In the genomic region with DNA sequence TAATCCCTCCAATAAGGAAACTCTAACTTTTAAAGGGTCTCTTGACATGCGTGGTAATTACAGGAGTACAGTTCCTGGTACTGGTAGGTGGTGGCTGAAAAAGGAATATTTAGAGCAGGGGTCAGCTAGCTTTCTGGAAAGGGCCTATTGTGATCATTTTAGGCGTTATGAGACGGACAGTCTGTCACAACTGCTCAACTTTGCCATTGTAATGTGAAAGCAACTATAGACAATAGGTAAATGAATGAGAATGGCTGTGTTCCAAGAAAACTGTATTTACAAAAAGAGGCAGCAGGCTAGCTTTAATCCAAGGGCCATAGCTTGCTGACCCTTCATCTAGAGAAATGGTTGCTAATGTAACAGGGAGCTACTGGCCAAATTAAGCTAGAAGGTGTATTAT, we compare ENCODE assay signal across 15 cellular contexts.
DNase-seq lines count a peak whose midpoint lies in the region; ATAC-seq and TF ChIP-seq lines count a peak whose summit lies in the region.
"Had no signal": no experiment of that assay in that cellular context is flagged by ENCODE, and none has a peak within 500 bp of the region (broad histone marks: within the 10 kb centered on the region; RNA-seq: fewer than 3 reads in every experiment).

No MANE protein-coding gene starts in this region.

- no peaks in the 10 kb centered on the region for H3K9me3 ChIP-seq in heart left ventricle
- H3K9me3 ChIP-seq: BLaER1 treated with 17β-estradiol and CSF1 and Interleukin-3, amounts not matched to agents 10 nM and 100 nM had no signal

- WGBS in heart left ventricle, 4 donors: 47 to 73% (median 69%) methylated on average over 3 of the region's 3 CpGs

- H3K36me3 ChIP-seq in heart left ventricle: no peaks in the 10 kb centered on the region
- H3K36me3 ChIP-seq: BLaER1 treated with 17β-estradiol and CSF1 and Interleukin-3, amounts not matched to agents 10 nM and 100 nM had no signal

- DNase-seq in NCI-H2171 treated with DMSO at 0.1 percent for 48 hours (lab: John Stamatoyannopoulos, UW): peak; percentile 40
- DNase-seq in NCI-H2171 (lab: John Stamatoyannopoulos, UW): no peak
- DNase-seq in heart left ventricle: no peak
- no peak for DNase-seq in left cardiac atrium
- peak; percentile 23 to 63 for DNase-seq in dermis microvascular lymphatic vessel endothelial cell (ENCODE audit: low read depth in 2 of 2)
- DNase-seq in KBM-7: no peak
- DNase-seq: 8988T; AML-193; CD4-positive, CD25-positive, alpha-beta regulatory T cell; DMS53; GF-D8; GM23248 had no signal

- H3K4me3 ChIP-seq in heart left ventricle: no peak overlapping the region
- H3K4me3 ChIP-seq: BLaER1 treated with 17β-estradiol and CSF1 and Interleukin-3, amounts not matched to agents 10 nM and 100 nM; GM23248 had no signal

- in situ Hi-C loops in KBM-7 (cut with MboI; ENCODE audit: low pct_unique_long_range_greater_than_20kb, low sequenced_read_pairs): no loop called here

- peaks cover 0 to 4% (median 0%) of the 10 kb centered on the region in 12 donors for H3K4me1 ChIP-seq in heart left ventricle
- H3K4me1 ChIP-seq: BLaER1 treated with 17β-estradiol and CSF1 and Interleukin-3, amounts not matched to agents 10 nM and 100 nM had no signal

- TF ChIP-seq POLR2A in heart left ventricle (IDR thresholded peaks at IDR 0.05): no peak

- TF ChIP-seq CTCF in heart left ventricle (IDR thresholded peaks at IDR 0.05): no peak

- ATAC-seq in heart left ventricle (peak in 3 of 4 donors; percentile 27 to 65 (median 45)), left cardiac atrium (no peak), GM18868 (IDR thresholded peaks at IDR 0.05; ENCODE audit: unreplicated experiment) (peak; percentile 26)
- ATAC-seq: HCT116 had no signal

- intact Hi-C loops in heart left ventricle (cut with DNase I) (loop anchor here in 2 of 10 donors (1.0 kb wide), 1 partner anchor 119 kb away; no protein-coding TSS in a partner anchor), left cardiac atrium (cut with DNase I) (no loop called here)

- peak overlapping the region in 7 of 12 donors; percentile 10 to 70 (median 50) for H3K27ac ChIP-seq in heart left ventricle
- H3K27ac ChIP-seq: BLaER1 treated with 17β-estradiol and CSF1 and Interleukin-3, amounts not matched to agents 10 nM and 100 nM; GM23248 had no signal

- H3K27me3 ChIP-seq in heart left ventricle: no peaks in the 10 kb centered on the region
- H3K27me3 ChIP-seq: BLaER1 treated with 17β-estradiol and CSF1 and Interleukin-3, amounts not matched to agents 10 nM and 100 nM had no signal

Comparison
In these comparisons a context has a peak if more than half of its experiments do, and no peak if none do; other contexts are left out.
1. DNase-seq: peak in NCI-H2171 treated with DMSO at 0.1 percent for 48 hours (single experiment) and dermis microvascular lymphatic vessel endothelial cell (2 of 2); none in NCI-H2171 (single experiment), heart left ventricle (0 of 5), left cardiac atrium (single experiment) and KBM-7 (single experiment).
2. ATAC-seq: peak in heart left ventricle (3 of 4) and GM18868 (single experiment); none in left cardiac atrium (0 of 2).